ENCODE assay signal across 9 cellular contexts in the genomic region with DNA sequence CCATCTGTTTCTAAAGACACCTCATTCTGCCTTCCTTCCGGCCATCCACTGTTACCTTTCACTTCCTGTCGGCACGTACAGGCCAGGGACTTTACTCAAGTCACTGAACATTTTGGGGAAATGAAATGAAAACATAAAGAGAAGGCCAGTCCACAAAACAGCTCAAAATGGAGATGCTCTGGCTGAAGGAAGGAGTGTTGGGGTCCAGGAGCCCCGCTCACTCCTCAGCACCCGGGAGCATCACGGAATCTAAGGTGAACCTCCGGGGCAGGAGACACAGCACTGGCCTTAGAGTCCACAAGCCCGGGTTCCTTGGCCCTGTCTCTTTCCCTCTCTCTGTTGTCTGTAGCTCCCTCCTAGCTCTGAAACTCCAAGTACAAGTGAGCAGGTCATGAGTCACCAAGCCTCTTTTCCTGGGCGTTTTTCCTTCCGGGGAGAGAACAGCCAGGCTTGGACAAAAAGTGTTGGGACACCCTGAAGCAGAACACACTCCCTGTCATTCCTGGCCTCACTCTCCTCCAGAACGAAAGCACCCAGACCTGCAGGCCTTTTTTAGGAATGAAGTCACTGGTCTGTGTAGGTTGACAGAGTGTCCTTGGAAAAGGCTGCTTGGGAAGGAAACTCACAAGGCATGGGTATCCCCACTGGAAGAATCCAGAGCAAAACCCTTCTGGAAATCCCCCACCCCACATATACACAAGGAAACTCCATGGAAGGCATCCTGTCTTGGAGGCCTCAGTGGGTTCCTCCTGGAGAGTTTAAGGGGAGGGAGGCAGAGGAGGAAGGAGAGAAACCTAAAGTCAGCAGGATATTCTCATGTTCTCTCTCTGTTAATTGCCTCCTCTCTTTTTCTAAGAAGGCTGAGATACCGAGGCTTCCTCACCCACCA.
DNase-seq lines count a peak whose midpoint lies in the region; ATAC-seq and TF ChIP-seq lines count a peak whose summit lies in the region.
"Had no signal": no experiment of that assay in that cellular context is flagged by ENCODE, and none has a peak within 500 bp of the region (broad histone marks: within the 10 kb centered on the region; RNA-seq: fewer than 3 reads in every experiment).

No MANE protein-coding gene starts in this region.

- H3K4me1 ChIP-seq in gastroesophageal sphincter (peaks cover 36 to 100% (median 43%) of the 10 kb centered on the region in 3 donors), rectal smooth muscle tissue (ENCODE audit: control insufficient read depth, insufficient read depth, low read length) (peaks cover 73% of the 10 kb centered on the region)

- H3K36me3 Mint-ChIP-seq in T-helper 17 cell (ENCODE audit: low read depth) = peaks cover 3% of the 10 kb centered on the region

- peak; percentile 48 to 62 for TF ChIP-seq POLR2A in gastroesophageal sphincter (IDR thresholded peaks at IDR 0.05)

- H3K9me3 ChIP-seq in T-helper 17 cell (ENCODE audit: control insufficient read depth, low read length, poor library complexity, severe bottlenecking) (no peaks in the 10 kb centered on the region), gastroesophageal sphincter (no peaks in the 10 kb centered on the region)

- peaks cover 8% of the 10 kb centered on the region for H3K4me1 Mint-ChIP-seq in T-helper 17 cell

- H3K36me3 ChIP-seq in gastroesophageal sphincter (no peaks in the 10 kb centered on the region), rectal smooth muscle tissue (ENCODE audit: control insufficient read depth, insufficient read depth, low read length) (no peaks in the 10 kb centered on the region)

- TF ChIP-seq EP300 in gastroesophageal sphincter (IDR thresholded peaks at IDR 0.05) = peak; percentile 91

- DNase-seq in Daoy (ENCODE audit: low read depth) = peak; percentile 88
- no peak for DNase-seq in T-helper 17 cell
- DNase-seq: activated T-cell treated with anti-CD3 and anti-CD28 coated beads, Interleukin-2, amount 50 U/mL, for 4 hours had no signal

- H3K4me3 Mint-ChIP-seq in T-helper 17 cell = no peak overlapping the region
- H3K4me3 Mint-ChIP-seq: activated T-cell treated with anti-CD3 and anti-CD28 coated beads, Interleukin-2, amount 50 U/mL, for 4 hours had no signal

- H3K27ac Mint-ChIP-seq in T-helper 17 cell = peak overlapping the region; percentile 43

- H3K9ac ChIP-seq in rectal smooth muscle tissue (ENCODE audit: low read length) = peak overlapping the region; percentile 19

- peak overlapping the region; percentile 91 to 97 (median 92) for H3K27ac ChIP-seq in gastroesophageal sphincter
- peak overlapping the region; percentile 97 for H3K27ac ChIP-seq in rectal smooth muscle tissue (ENCODE audit: low read depth, low read length)

- ATAC-seq in T-helper 17 cell (no peak), gastroesophageal sphincter (peak; percentile 83), HG03378 (IDR thresholded peaks at IDR 0.05; ENCODE audit: unreplicated experiment) (no peak), GM21423 (IDR thresholded peaks at IDR 0.05; ENCODE audit: unreplicated experiment) (no peak), GM19395 (IDR thresholded peaks at IDR 0.05; ENCODE audit: unreplicated experiment) (no peak), GM19324 (IDR thresholded peaks at IDR 0.05; ENCODE audit: low FRiP score, unreplicated experiment) (no peak)
- ATAC-seq: activated T-cell treated with anti-CD3 and anti-CD28 coated beads, Interleukin-2, amount 50 U/mL, for 4 hours had no signal

- 0 to 31% methylated on average over 1 to 10 of the region's 12 CpGs for WGBS in gastroesophageal sphincter (ENCODE audit: low coverage in 1 of 2), 2 donors

- peak in 2 of 4 experiments; percentile 11 to 16 for TF ChIP-seq CTCF in gastroesophageal sphincter (IDR thresholded peaks at IDR 0.05)

- H3K4me3 ChIP-seq in gastroesophageal sphincter (no peak overlapping the region), rectal smooth muscle tissue (ENCODE audit: low read length) (no peak overlapping the region)

- no peaks in the 10 kb centered on the region for H3K27me3 Mint-ChIP-seq in T-helper 17 cell

- no peaks in the 10 kb centered on the region for H3K27me3 ChIP-seq in gastroesophageal sphincter
- H3K27me3 ChIP-seq in rectal smooth muscle tissue (ENCODE audit: control insufficient read depth, insufficient read depth, low read length) = no peaks in the 10 kb centered on the region
